17 cellular contexts compared by ENCODE assay signal in the genomic region with DNA sequence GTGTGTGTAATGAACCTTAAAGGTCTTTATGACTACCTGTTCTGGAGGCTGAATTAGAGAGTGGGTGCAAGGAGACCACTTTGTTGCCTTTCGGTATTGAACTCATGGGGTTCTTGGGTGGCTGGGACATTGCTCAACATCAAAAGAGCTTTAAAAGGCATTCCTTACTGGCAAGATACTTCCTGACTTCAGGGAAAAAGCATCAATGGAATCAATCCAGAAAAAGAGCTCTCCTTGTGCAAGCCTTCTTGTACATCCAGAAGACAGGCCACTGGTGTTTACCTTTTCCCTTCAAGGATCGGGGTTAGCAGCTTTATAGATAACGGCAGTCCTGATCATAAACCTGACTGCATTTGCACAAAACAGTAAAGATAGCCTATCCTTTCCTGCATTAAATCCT.
"Had no signal": no experiment of that assay in that cellular context is flagged by ENCODE, and none has a peak within 500 bp of the region (broad histone marks: within the 10 kb centered on the region; RNA-seq: fewer than 3 reads in every experiment).

No MANE protein-coding gene starts in this region.

- H3K4me1 ChIP-seq: esophagus squamous epithelium, gastroesophageal sphincter, heart left ventricle, left ventricle myocardium inferior, SJCRH30, upper lobe of right lung had no signal

- H3K36me3 ChIP-seq: thoracic aorta had no signal

- H3K9me3 ChIP-seq: esophagus squamous epithelium, gastroesophageal sphincter, heart left ventricle, left ventricle myocardium inferior, SJCRH30, thoracic aorta, upper lobe of right lung had no signal

- H3K27me3 ChIP-seq: esophagus squamous epithelium, gastroesophageal sphincter, heart left ventricle, SJCRH30, upper lobe of right lung had no signal

- H3K27ac Mint-ChIP-seq: activated CD4-positive, alpha-beta T cell treated with anti-CD3 and anti-CD28 coated beads, Interleukin-2, amount 10 ng/mL, durations not matched to agents 7 days and 5 days; activated naive CD4-positive, alpha-beta T cell treated with anti-CD3 and anti-CD28 coated beads for 36 hours; nephron progenitor cell had no signal

- H3K4me3 Mint-ChIP-seq: activated CD4-positive, alpha-beta T cell treated with anti-CD3 and anti-CD28 coated beads, Interleukin-2, amount 10 ng/mL, durations not matched to agents 7 days and 5 days; activated naive CD4-positive, alpha-beta T cell treated with anti-CD3 and anti-CD28 coated beads for 36 hours; nephron progenitor cell; stimulated activated naive CD8-positive, alpha-beta T cell treated with anti-CD3 and anti-CD28 coated beads, Interleukin-15, amount 100 ng/mL, for 72 hours had no signal

- H3K4me3 ChIP-seq: esophagus squamous epithelium, gastroesophageal sphincter, heart left ventricle, left ventricle myocardium inferior, SJCRH30, thoracic aorta, upper lobe of right lung had no signal

- H3K4me1 Mint-ChIP-seq: activated CD4-positive, alpha-beta T cell treated with anti-CD3 and anti-CD28 coated beads, Interleukin-2, amount 10 ng/mL, durations not matched to agents 7 days and 5 days; nephron progenitor cell; stimulated activated naive CD8-positive, alpha-beta T cell treated with anti-CD3 and anti-CD28 coated beads, Interleukin-15, amount 100 ng/mL, for 72 hours had no signal

- H3K27ac ChIP-seq: esophagus squamous epithelium, gastroesophageal sphincter, heart left ventricle, left ventricle myocardium inferior, SJCRH30, thoracic aorta, upper lobe of right lung had no signal

- H3K27me3 Mint-ChIP-seq: activated CD4-positive, alpha-beta T cell treated with anti-CD3 and anti-CD28 coated beads, Interleukin-2, amount 10 ng/mL, durations not matched to agents 7 days and 5 days; stimulated activated naive CD8-positive, alpha-beta T cell treated with anti-CD3 and anti-CD28 coated beads, Interleukin-15, amount 100 ng/mL, for 72 hours had no signal

- DNase-seq: activated CD4-positive, alpha-beta T cell treated with anti-CD3 and anti-CD28 coated beads, Interleukin-2, amount 10 ng/mL, durations not matched to agents 7 days and 5 days; activated naive CD4-positive, alpha-beta T cell treated with anti-CD3 and anti-CD28 coated beads for 36 hours; cerebellar nuclear complex; effector CD4-positive, alpha-beta T cell; esophagus squamous epithelium; heart left ventricle; kidney glomerular epithelial cell; left ventricle myocardium inferior; mammary epithelial cell; nephron progenitor cell; nucleus accumbens; SJCRH30; stimulated activated naive CD8-positive, alpha-beta T cell treated with anti-CD3 and anti-CD28 coated beads, Interleukin-15, amount 100 ng/mL, for 72 hours; upper lobe of right lung had no signal

- ATAC-seq: activated CD4-positive, CD25-positive, alpha-beta regulatory T cell treated with anti-CD3 and anti-CD28 coated beads, Interleukin-2, amount 50 U/mL, for 24 hours; gastroesophageal sphincter; heart left ventricle; stimulated activated naive CD8-positive, alpha-beta T cell treated with anti-CD3 and anti-CD28 coated beads, Interleukin-15, amount 100 ng/mL, for 72 hours; upper lobe of right lung had no signal

- H3K9me3 Mint-ChIP-seq: activated CD4-positive, alpha-beta T cell treated with anti-CD3 and anti-CD28 coated beads, Interleukin-2, amount 10 ng/mL, durations not matched to agents 7 days and 5 days; activated naive CD4-positive, alpha-beta T cell treated with anti-CD3 and anti-CD28 coated beads for 36 hours; nephron progenitor cell; stimulated activated naive CD8-positive, alpha-beta T cell treated with anti-CD3 and anti-CD28 coated beads, Interleukin-15, amount 100 ng/mL, for 72 hours had no signal
